ENCODE assay signal across 16 cellular contexts in genomic region chr13:33394294-33394932, GRCh38.
"Had no signal": no experiment of that assay in that cellular context is flagged by ENCODE, and none has a peak within 500 bp of the region (broad histone marks: within the 10 kb centered on the region; RNA-seq: fewer than 3 reads in every experiment).

No MANE protein-coding gene starts in this region.

- H3K4me1 Mint-ChIP-seq: activated naive CD8-positive, alpha-beta T cell treated with anti-CD3 and anti-CD28 coated beads, Interleukin-2, amount 10 ng/mL, durations not matched to agents 7 days and 5 days had no signal

- H3K4me3 ChIP-seq: ascending aorta, gastrocnemius medialis, ovary, SK-N-MC, suprapubic skin, upper lobe of left lung had no signal

- H3K36me3 Mint-ChIP-seq: activated naive CD8-positive, alpha-beta T cell treated with anti-CD3 and anti-CD28 coated beads, Interleukin-2, amount 10 ng/mL, durations not matched to agents 7 days and 5 days had no signal

- H3K27me3 ChIP-seq: ascending aorta, gastrocnemius medialis, ovary, suprapubic skin, upper lobe of left lung had no signal

- H3K27me3 Mint-ChIP-seq: activated naive CD8-positive, alpha-beta T cell treated with anti-CD3 and anti-CD28 coated beads, Interleukin-2, amount 10 ng/mL, durations not matched to agents 7 days and 5 days had no signal

- H3K27ac ChIP-seq: ascending aorta, ovary, SK-N-MC, suprapubic skin, upper lobe of left lung had no signal

- H3K36me3 ChIP-seq: ascending aorta, gastrocnemius medialis, ovary, suprapubic skin, upper lobe of left lung had no signal

- H3K9me3 ChIP-seq: ascending aorta, gastrocnemius medialis, ovary, suprapubic skin, upper lobe of left lung had no signal

- H3K4me3 Mint-ChIP-seq: activated naive CD8-positive, alpha-beta T cell treated with anti-CD3 and anti-CD28 coated beads, Interleukin-2, amount 10 ng/mL, durations not matched to agents 7 days and 5 days; activated T-helper 1 cell treated with anti-CD3 and anti-CD28 coated beads, Interleukin-12 subunit alpha, Interleukin-12 subunit beta, Interleukin-2, Interleukin-4 antibody, amounts not matched to agents 30 ng/mL and 10 ng/mL and 1 ng/mL, durations not matched to agents 14 hours and 24 hours and 36 hours; neural crest cell had no signal

- DNase-seq: activated naive CD4-positive, alpha-beta T cell; activated naive CD8-positive, alpha-beta T cell treated with anti-CD3 and anti-CD28 coated beads, Interleukin-2, amount 10 ng/mL, durations not matched to agents 7 days and 5 days; gastrocnemius medialis; kidney; ovary; retina; small intestine; stimulated activated CD4-positive, alpha-beta T cell treated with anti-CD3 and anti-CD28 coated beads, Interleukin-4, amount 100 ng/mL, for 4 hours; stimulated activated CD8-positive, alpha-beta memory T cell treated with anti-CD3 and anti-CD28 coated beads, Interleukin-4, amount 100 ng/mL, for 48 hours; stimulated activated naive CD8-positive, alpha-beta T cell treated with anti-CD3 and anti-CD28 coated beads, Interleukin-15, Interleukin-2, amounts not matched to agents 100 U/mL and 50 U/mL, for 24 hours; upper lobe of left lung had no signal

- H3K4me1 ChIP-seq: ascending aorta, suprapubic skin, upper lobe of left lung had no signal

- ATAC-seq: stimulated activated naive CD8-positive, alpha-beta T cell treated with anti-CD3 and anti-CD28 coated beads, Interleukin-15, Interleukin-2, amounts not matched to agents 100 U/mL and 50 U/mL, for 24 hours had no signal

- H3K9me3 Mint-ChIP-seq: activated T-helper 1 cell treated with anti-CD3 and anti-CD28 coated beads, Interleukin-12 subunit alpha, Interleukin-12 subunit beta, Interleukin-2, Interleukin-4 antibody, amounts not matched to agents 30 ng/mL and 10 ng/mL and 1 ng/mL, durations not matched to agents 14 hours and 24 hours and 36 hours had no signal

- H3K27ac Mint-ChIP-seq: activated naive CD8-positive, alpha-beta T cell treated with anti-CD3 and anti-CD28 coated beads, Interleukin-2, amount 10 ng/mL, durations not matched to agents 7 days and 5 days; activated T-helper 1 cell treated with anti-CD3 and anti-CD28 coated beads, Interleukin-12 subunit alpha, Interleukin-12 subunit beta, Interleukin-2, Interleukin-4 antibody, amounts not matched to agents 30 ng/mL and 10 ng/mL and 1 ng/mL, durations not matched to agents 14 hours and 24 hours and 36 hours had no signal
